8 cellular contexts compared by ENCODE assay signal in the genomic region with DNA sequence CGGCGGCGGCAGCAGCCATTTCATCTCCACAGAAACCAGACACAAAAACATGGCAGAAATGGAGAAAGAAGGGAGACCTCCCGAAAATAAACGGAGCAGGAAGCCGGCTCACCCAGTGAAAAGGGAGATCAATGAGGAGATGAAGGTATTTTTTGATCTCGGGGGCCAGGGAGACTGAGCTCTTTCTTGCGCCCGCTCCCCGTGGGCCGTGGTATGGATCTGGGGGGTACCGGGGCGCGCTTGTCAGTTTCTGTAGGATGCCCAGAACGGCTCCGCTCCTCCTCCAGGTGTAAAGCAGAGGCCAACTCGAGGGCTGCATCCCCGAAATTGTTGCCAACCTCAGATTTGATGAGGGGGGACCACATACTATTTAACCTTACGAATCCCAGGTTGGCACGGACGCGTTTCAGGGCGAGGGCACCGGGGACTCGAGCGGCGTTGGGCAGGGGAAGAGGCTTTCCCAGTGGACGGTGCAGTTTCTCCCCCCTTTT. TPM values are rescaled to one million over a fixed set of nuclear protein-coding genes. Genes with fewer than 3 reads are reported as not detected.
DNase-seq lines count a peak whose midpoint lies in the region; FAIRE-seq and TF ChIP-seq lines count a peak whose summit lies in the region.

No MANE protein-coding gene starts in this region.

- TF ChIP-seq EP300 in neural cell (conservative IDR thresholded peaks at IDR 0.05; ENCODE audit: poor library complexity, severe bottlenecking): no peak

- TF ChIP-seq RAD21 in neural cell (conservative IDR thresholded peaks at IDR 0.05): no peak

- H3K9ac ChIP-seq in endothelial cell of umbilical vein (replicated peaks; ENCODE audit: extremely low read depth, insufficient read depth, low read length): peak overlapping the region; percentile 71
- H3K9ac ChIP-seq in neural cell (ENCODE audit: low read length): peak overlapping the region; percentile 93

- no peaks in the 10 kb centered on the region for H3K9me1 ChIP-seq in endothelial cell of umbilical vein (replicated peaks; ENCODE audit: control insufficient read depth, extremely low read depth, insufficient read depth, low read length)

- dilution Hi-C loops in endothelial cell of umbilical vein (cut with MboI; ENCODE audit: extremely low pct_ligation_motif_present, low sequenced_read_pairs): no loop called here

- POLR2A ChIA-PET in OCI-LY7 (lab: Charles Lee) (interaction anchor here (0.6 to 5.4 kb wide), 11 partner anchors 11 to 320 kb away, joined by 3 to 29 read pairs (median 4); partner anchors contain the start of gene PDSS2), endothelial cell of umbilical vein (lab: Charles Lee) (interaction anchor here (1.2 kb wide), 1 partner anchor 31 kb away, joined by 3 read pairs; the partner anchor contains the start of gene PDSS2)

- H3K4me3 ChIP-seq in OCI-LY7 (ENCODE audit: low read depth, low read length, poor library complexity, severe bottlenecking): peak overlapping the region; percentile 95
- H3K4me3 ChIP-seq in endothelial cell of umbilical vein (replicated peaks in 1 of 3; ENCODE audit: insufficient read depth in 1 of 3, low read depth in 1 of 3, low read length in 3 of 3): peak overlapping the region; percentile 61 to 99 (median 88)
- H3K4me3 ChIP-seq in neural cell (ENCODE audit: low read length): peak overlapping the region; percentile 89

- CTCF ChIA-PET in OCI-LY7 (lab: Charles Lee; ENCODE audit: unreplicated experiment): interaction anchor here (1.7 kb wide), 1 partner anchor 165 kb away, joined by 4 read pairs; no protein-coding TSS in a partner anchor
- CTCF ChIA-PET in endothelial cell of umbilical vein (lab: Charles Lee): interaction anchor here (1.1 to 4.0 kb wide), 4 partner anchors 19 to 357 kb away, joined by 4 to 17 read pairs (median 8); no protein-coding TSS in a partner anchor

- H3K4me2 ChIP-seq in OCI-LY7 (ENCODE audit: low read length) (peak overlapping the region; percentile 78), endothelial cell of umbilical vein (ENCODE audit: insufficient read depth, low read length) (peak overlapping the region; percentile 91), neural cell (ENCODE audit: low read length) (no peak overlapping the region)

- H3K9me2 ChIP-seq in OCI-LY7 (ENCODE audit: insufficient read depth, low read length) (no peaks in the 10 kb centered on the region), neural cell (ENCODE audit: insufficient read depth, low read length) (no peaks in the 10 kb centered on the region)

- intact Hi-C loops in OCI-LY7 (cut with micrococcal nuclease; ENCODE audit: unreplicated experiment) (loop anchor here (2.0 to 5.0 kb wide), 4 partner anchors 46 to 373 kb away; partner anchors contain the start of gene BEND3), endothelial cell of umbilical vein (cut with micrococcal nuclease) (loop anchor here (1.0 to 10.0 kb wide), 5 partner anchors 112 to 466 kb away; partner anchors contain the start of genes BEND3, MTRES1 and SEC63)

- H4K20me1 ChIP-seq in OCI-LY7 (ENCODE audit: insufficient read depth, low read length): peaks cover 6% of the 10 kb centered on the region; the same call in 1 of the 2 replicates
- H4K20me1 ChIP-seq in endothelial cell of umbilical vein (replicated peaks; ENCODE audit: control insufficient read depth, extremely low read depth, insufficient read depth, low read length): no peaks in the 10 kb centered on the region
- peaks cover 12% of the 10 kb centered on the region for H4K20me1 ChIP-seq in neural cell (ENCODE audit: insufficient read depth)

- H3K27me3 ChIP-seq in endothelial cell of umbilical vein (ENCODE audit: control insufficient read depth in 2 of 2, insufficient read depth in 2 of 2, low read length in 2 of 2) (peaks cover 13 to 22% of the 10 kb centered on the region in 2 experiments), neural cell (ENCODE audit: insufficient read depth, low read depth, low read length) (peaks cover 9% of the 10 kb centered on the region)

- no peak for TF ChIP-seq POLR2A in GM12891 (IDR thresholded peaks at IDR 0.05; ENCODE audit: low read depth, low read length)
- TF ChIP-seq POLR2A in endothelial cell of umbilical vein (IDR thresholded peaks at IDR 0.05; ENCODE audit: low read depth, low read length): no peak

- BruUV-seq in OCI-LY7 (replicated peaks; lab: Mats Ljungman, UMichigan) (no TSS peak), endothelial cell of umbilical vein (replicated peaks; lab: Mats Ljungman, UMichigan) (no TSS peak)

- H3K79me2 ChIP-seq in OCI-LY7 (ENCODE audit: insufficient read depth, low read depth, low read length) (peaks cover 54% of the 10 kb centered on the region), endothelial cell of umbilical vein (ENCODE audit: control insufficient read depth, insufficient read depth, low read length) (peaks cover 1% of the 10 kb centered on the region), neural cell (replicated peaks; ENCODE audit: insufficient read depth, low read length) (peaks cover 53% of the 10 kb centered on the region)

- H3K36me3 ChIP-seq in OCI-LY7 (ENCODE audit: insufficient read depth, low read length) (peaks cover 7% of the 10 kb centered on the region; the same call in 1 of the 2 replicates), endothelial cell of umbilical vein (ENCODE audit: control insufficient read depth in 2 of 2, extremely low read depth in 1 of 2, insufficient read depth in 2 of 2, low read length in 2 of 2) (no peaks in the 10 kb centered on the region), neural cell (ENCODE audit: insufficient read depth, low read length) (no peaks in the 10 kb centered on the region)

- no peak for TF ChIP-seq CTCF in OCI-LY7 (conservative IDR thresholded peaks at IDR 0.05; ENCODE audit: low read length)
- no peak for TF ChIP-seq CTCF in endothelial cell of umbilical vein (IDR thresholded peaks at IDR 0.05; ENCODE audit: extremely low read depth in 1 of 2, insufficient read depth in 1 of 2, low read depth in 1 of 2, low read length in 2 of 2)
- TF ChIP-seq CTCF in neural cell (IDR thresholded peaks at IDR 0.05; ENCODE audit: poor library complexity, severe bottlenecking): no peak

- peak overlapping the region; percentile 68 for H3K27ac ChIP-seq in OCI-LY7 (ENCODE audit: low read depth, low read length, poor library complexity, severe bottlenecking)
- peak overlapping the region; percentile 59 for H3K27ac ChIP-seq in endothelial cell of umbilical vein (ENCODE audit: insufficient read depth, low read depth, low read length)
- H3K27ac ChIP-seq in neural cell (ENCODE audit: low read length): peak overlapping the region; percentile 93

- no peaks in the 10 kb centered on the region for H3F3A ChIP-seq in neural cell (ENCODE audit: insufficient read depth, low read length, poor library complexity, severe bottlenecking)

- peak overlapping the region; percentile 28; the same call in 1 of the 2 replicates for H2AFZ ChIP-seq in OCI-LY7 (ENCODE audit: low read length)
- H2AFZ ChIP-seq in endothelial cell of umbilical vein (ENCODE audit: low read depth, low read length): peak overlapping the region; percentile 99
- peak overlapping the region; percentile 57 for H2AFZ ChIP-seq in neural cell (ENCODE audit: low read depth, low read length)

- DNase-seq in GM12891 (ENCODE audit: insufficient read length, low spot score) (peak; percentile 19), OCI-LY7 (ENCODE audit: low spot score) (peak; percentile 24), endothelial cell of umbilical vein (ENCODE audit: low read depth, low spot score) (no peak), NCI-H2081 treated with DMSO at 0.1 percent for 48 hours (lab: John Stamatoyannopoulos, UW) (no peak), NCI-H1694 (lab: John Stamatoyannopoulos, UW) (no peak), amniotic stem cell (lab: John Stamatoyannopoulos, UW) (no peak), LoVo (ENCODE audit: low spot score) (no peak)

- FAIRE-seq in GM12891 (lab: Jason Lieb, UNC) (no peak), endothelial cell of umbilical vein (lab: Jason Lieb, UNC) (no peak)

- peaks cover 53% of the 10 kb centered on the region for H3K4me1 ChIP-seq in OCI-LY7 (ENCODE audit: insufficient read depth, low read length, poor library complexity, severe bottlenecking)
- H3K4me1 ChIP-seq in endothelial cell of umbilical vein (ENCODE audit: control insufficient read depth, extremely low read depth, insufficient read depth, low read length): peaks cover 57% of the 10 kb centered on the region

- H3K9me3 ChIP-seq in OCI-LY7 (ENCODE audit: low read length) (no peaks in the 10 kb centered on the region), endothelial cell of umbilical vein (replicated peaks; ENCODE audit: control insufficient read depth, insufficient read depth, low read length) (no peaks in the 10 kb centered on the region), neural cell (ENCODE audit: low read length) (no peaks in the 10 kb centered on the region)

TF ChIP-seq in neural cell, 6 proteins besides CTCF, POLR2A, EP300 and RAD21 (continues in another document):
- peak; percentile 21 for TF ChIP-seq TAF1 (IDR thresholded peaks at IDR 0.05; ENCODE audit: low read depth)

RNA-seq across cellular contexts. Expression of gene SOBP, which starts 0.7 kb away (rescaled TPM):
- polyA plus RNA-seq in GM12891 (2012; ENCODE audit: low read depth, missing spikeins): 0.53 TPM
- 16.0 and 21.5 TPM in 2 replicates for total RNA-seq in OCI-LY7 (2014; rRNA removed; shearing (Covaris generic))
- total RNA-seq in OCI-LY7 (2022): 29.4 and 31.3 TPM in 2 replicates
- total RNA-seq in endothelial cell of umbilical vein: 6.1 and 6.6 TPM in 2 replicates
- polyA plus RNA-seq in endothelial cell of umbilical vein: 0.30 and 0.35 TPM in 2 replicates
- polyA plus RNA-seq in endothelial cell of umbilical vein (2011; cell fraction: cytosol; rRNA removed): 0.48 and 0.63 TPM in 2 replicates
- polyA plus RNA-seq in endothelial cell of umbilical vein (2011; cell fraction: nucleus; rRNA removed): 1.5 TPM in 2 replicates
- polyA plus RNA-seq in endothelial cell of umbilical vein (2012): 3.0 and 3.6 TPM in 2 replicates
- polyA minus RNA-seq in endothelial cell of umbilical vein: 0.85 and 1.2 TPM in 2 replicates
- polyA minus RNA-seq in endothelial cell of umbilical vein (2011; cell fraction: cytosol; rRNA and poly(A)+ RNA removed): not detected
- 4.0 and 5.7 TPM in 2 replicates for polyA minus RNA-seq in endothelial cell of umbilical vein (2011; cell fraction: nucleus; rRNA and poly(A)+ RNA removed)
- polyA plus RNA-seq in neural cell: 16.4 and 21.6 TPM in 2 replicates
- 47.5 and 60.7 TPM in 2 replicates for polyA minus RNA-seq in neural cell

RNA-seq across cellular contexts. Expression of gene PDSS2, which starts 31.2 kb away (rescaled TPM):
- polyA plus RNA-seq in GM12891 (2012; ENCODE audit: low read depth, missing spikeins): 6.5 TPM
- 7.4 and 14.7 TPM in 2 replicates for total RNA-seq in OCI-LY7 (2014; rRNA removed; shearing (Covaris generic))
- total RNA-seq in OCI-LY7 (2022) (24.9 and 25.2 TPM in 2 replicates), endothelial cell of umbilical vein (9.3 and 10.6 TPM in 2 replicates)
- polyA plus RNA-seq in endothelial cell of umbilical vein (6.3 and 7.6 TPM in 2 replicates), neural cell (4.6 and 5.0 TPM in 2 replicates)
- 6.5 and 6.8 TPM in 2 replicates for polyA plus RNA-seq in endothelial cell of umbilical vein (2011; cell fraction: cytosol; rRNA removed)
- polyA plus RNA-seq in endothelial cell of umbilical vein (2011; cell fraction: nucleus; rRNA removed): 5.1 and 5.5 TPM in 2 replicates
- 6.5 and 10.2 TPM in 2 replicates for polyA plus RNA-seq in endothelial cell of umbilical vein (2012)
- polyA minus RNA-seq in endothelial cell of umbilical vein (17.8 and 18.0 TPM in 2 replicates), neural cell (8.3 and 10.4 TPM in 2 replicates)
- 11.4 TPM for polyA minus RNA-seq in endothelial cell of umbilical vein (2011; cell fraction: cytosol; rRNA and poly(A)+ RNA removed)
- polyA minus RNA-seq in endothelial cell of umbilical vein (2011; cell fraction: nucleus; rRNA and poly(A)+ RNA removed): 34.0 and 35.5 TPM in 2 replicates

Comparison
In these comparisons a context has a peak if more than half of its experiments do, and no peak if none do; other contexts are left out.
1. DNase-seq: peak in GM12891 (single experiment) and OCI-LY7 (single experiment); none in endothelial cell of umbilical vein (single experiment), NCI-H2081 treated with DMSO at 0.1 percent for 48 hours (single experiment), NCI-H1694 (single experiment), amniotic stem cell (single experiment) and LoVo (single experiment).
2. H2AFZ ChIP-seq: peak in every context shown above with its lines; median percentile 99 in endothelial cell of umbilical vein; 57 in neural cell; 28 in OCI-LY7.
3. Peak in every context shown above with its lines, with median percentiles within 50 percentile points of each other: H3K27ac ChIP-seq and H3K4me3 ChIP-seq.